8 cellular contexts compared by ENCODE assay signal in genomic region chr1:3453203-3453761, GRCh38. TPM values are rescaled to one million over a fixed set of nuclear protein-coding genes. Genes with fewer than 3 reads are reported as not detected.
DNase-seq lines count a peak whose midpoint lies in the region; ATAC-seq and TF ChIP-seq lines count a peak whose summit lies in the region.

No MANE protein-coding gene starts in this region.

- H3K36me3 Mint-ChIP-seq in CD8-positive, alpha-beta memory T cell: no peaks in the 10 kb centered on the region
- no peaks in the 10 kb centered on the region for H3K36me3 Mint-ChIP-seq in nephron progenitor cell (ENCODE audit: low read depth)

- H3F3A ChIP-seq in PC-3 (ENCODE audit: low read length, unreplicated experiment): no peaks in the 10 kb centered on the region

- H3K4me3 ChIP-seq in CD8-positive, alpha-beta memory T cell (ENCODE audit: low read length): no peak overlapping the region
- H3K4me3 ChIP-seq in HFF-Myc (replicated peaks; ENCODE audit: low read depth, low read length) (no peak overlapping the region), PC-3 (ENCODE audit: low read length) (no peak overlapping the region)

- no peaks in the 10 kb centered on the region for H3K9me2 ChIP-seq in PC-3 (replicated peaks; ENCODE audit: low read length)

- H3K4me1 ChIP-seq in CD8-positive, alpha-beta memory T cell (ENCODE audit: insufficient read depth, low read length): peaks cover 11% of the 10 kb centered on the region
- peaks cover 16% of the 10 kb centered on the region for H3K4me1 ChIP-seq in PC-3 (ENCODE audit: insufficient read depth, low read length)

- CTCF ChIA-PET in CD8-positive, alpha-beta memory T cell (lab: Charles Lee): interaction anchor here (0.7 to 2.4 kb wide), 23 partner anchors 9 to 349 kb away, joined by 3 to 47 read pairs (median 4); no protein-coding TSS in a partner anchor
- CTCF ChIA-PET in PC-3 (lab: Charles Lee): interaction anchor here (0.5 to 1.8 kb wide), 23 partner anchors 9 to 1138 kb away, joined by 3 to 31 read pairs (median 5); no protein-coding TSS in a partner anchor

- H3K4me1 Mint-ChIP-seq in CD8-positive, alpha-beta memory T cell: peaks cover 0 to 6% (median 2%) of the 10 kb centered on the region in 3 donors
- H3K4me1 Mint-ChIP-seq in nephron progenitor cell: peaks cover 23% of the 10 kb centered on the region
- H3K4me1 Mint-ChIP-seq in stimulated activated naive CD8-positive, alpha-beta T cell treated with anti-CD3 and anti-CD28 coated beads, Interleukin-15, amount 100 ng/mL, for 72 hours: peaks cover 10% of the 10 kb centered on the region

- BruUV-seq in PC-3 (replicated peaks; lab: Mats Ljungman, UMichigan): no TSS peak

- peak overlapping the region in 2 of 8 donors; percentile 27 to 47 for H3K27ac Mint-ChIP-seq in CD8-positive, alpha-beta memory T cell
- H3K27ac Mint-ChIP-seq in nephron progenitor cell: no peak overlapping the region
- no peak overlapping the region for H3K27ac Mint-ChIP-seq in stimulated activated naive CD8-positive, alpha-beta T cell treated with anti-CD3 and anti-CD28 coated beads, Interleukin-15, amount 100 ng/mL, for 72 hours

- peak overlapping the region in 6 of 7 donors; percentile 55 to 74 (median 62) for H3K4me3 Mint-ChIP-seq in CD8-positive, alpha-beta memory T cell
- peak overlapping the region; percentile 34 for H3K4me3 Mint-ChIP-seq in nephron progenitor cell
- peak overlapping the region in 1 of 2 donors; percentile 54 for H3K4me3 Mint-ChIP-seq in stimulated activated naive CD8-positive, alpha-beta T cell treated with anti-CD3 and anti-CD28 coated beads, Interleukin-15, amount 100 ng/mL, for 72 hours

- peak; percentile 62 for ATAC-seq in PC-3
- peak; percentile 81 for ATAC-seq in stimulated activated naive CD8-positive, alpha-beta T cell treated with anti-CD3 and anti-CD28 coated beads, Interleukin-15, amount 100 ng/mL, for 72 hours

- TF ChIP-seq CTCF in HFF-Myc (IDR thresholded peaks at IDR 0.05; ENCODE audit: low read depth, low read length, missing control alignments) (peak; percentile 90), PC-3 (conservative IDR thresholded peaks at IDR 0.05; ENCODE audit: low read depth, low read length) (peak; percentile 97), nephron progenitor cell (IDR thresholded peaks at IDR 0.05) (peak; percentile 97)

- H3K27me3 ChIP-seq in CD8-positive, alpha-beta memory T cell (ENCODE audit: insufficient read depth, low read length, poor library complexity, severe bottlenecking): peaks cover 20% of the 10 kb centered on the region
- peaks cover 17% of the 10 kb centered on the region; the same call in 1 of the 2 replicates for H3K27me3 ChIP-seq in PC-3 (ENCODE audit: low read length)

- H3K9me3 ChIP-seq in CD8-positive, alpha-beta memory T cell (ENCODE audit: low read length): no peaks in the 10 kb centered on the region
- H3K9me3 ChIP-seq in PC-3 (ENCODE audit: low read length): no peaks in the 10 kb centered on the region

- no peak overlapping the region for H3K27ac ChIP-seq in CD8-positive, alpha-beta memory T cell (ENCODE audit: low read depth, low read length)
- no peak overlapping the region for H3K27ac ChIP-seq in PC-3 (ENCODE audit: low read length)

- H3K36me3 ChIP-seq in CD8-positive, alpha-beta memory T cell (ENCODE audit: insufficient read depth, low read length): no peaks in the 10 kb centered on the region
- no peaks in the 10 kb centered on the region for H3K36me3 ChIP-seq in PC-3 (ENCODE audit: low read depth, low read length)

- H3K9me3 Mint-ChIP-seq in CD8-positive, alpha-beta memory T cell: no peaks in the 10 kb centered on the region
- peaks cover 14% of the 10 kb centered on the region for H3K9me3 Mint-ChIP-seq in nephron progenitor cell
- H3K9me3 Mint-ChIP-seq in stimulated activated naive CD8-positive, alpha-beta T cell treated with anti-CD3 and anti-CD28 coated beads, Interleukin-15, amount 100 ng/mL, for 72 hours: no peaks in the 10 kb centered on the region

- POLR2A ChIA-PET in CD8-positive, alpha-beta memory T cell (lab: Charles Lee): no interaction called here
- POLR2A ChIA-PET in PC-3 (lab: Charles Lee; ENCODE audit: unreplicated experiment): no interaction called here

- H4K20me1 ChIP-seq in PC-3 (ENCODE audit: low read length): no peaks in the 10 kb centered on the region

- no peak overlapping the region for H2AFZ ChIP-seq in PC-3 (ENCODE audit: low read length)

- H3K79me2 ChIP-seq in PC-3 (ENCODE audit: low read length): peaks cover 12% of the 10 kb centered on the region

- peak overlapping the region; percentile 82 for H3K4me2 ChIP-seq in PC-3 (ENCODE audit: low read length)

- peak; percentile 45 to 78 (median 55) for DNase-seq in CD8-positive, alpha-beta memory T cell
- DNase-seq in HFF-Myc (ENCODE audit: extremely low read depth, low read depth): no peak
- DNase-seq in PC-3: peak; percentile 90
- DNase-seq in activated T-helper 1 cell treated with Interleukin-2 at 50 U/mL for 16 hours (ENCODE audit: low read depth): peak; percentile 50
- DNase-seq in fibroblast of peridontal ligament (ENCODE audit: extremely low read depth): peak; percentile 49
- peak; percentile 91 for DNase-seq in nephron progenitor cell
- peak; percentile 76 to 77 for DNase-seq in stimulated activated naive CD8-positive, alpha-beta T cell treated with anti-CD3 and anti-CD28 coated beads, Interleukin-15, amount 100 ng/mL, for 72 hours
- DNase-seq in NCI-H524 treated with DMSO at 0.1 percent for 48 hours (lab: John Stamatoyannopoulos, UW): no peak

- H3K9ac ChIP-seq in PC-3 (ENCODE audit: low read length): no peak overlapping the region

- H3K27me3 Mint-ChIP-seq in CD8-positive, alpha-beta memory T cell: peaks cover 4 to 20% of the 10 kb centered on the region in 2 donors
- H3K27me3 Mint-ChIP-seq in nephron progenitor cell (ENCODE audit: low read depth, poor library complexity): peaks cover 15% of the 10 kb centered on the region
- H3K27me3 Mint-ChIP-seq in stimulated activated naive CD8-positive, alpha-beta T cell treated with anti-CD3 and anti-CD28 coated beads, Interleukin-15, amount 100 ng/mL, for 72 hours: peaks cover 18% of the 10 kb centered on the region

- intact Hi-C loops in PC-3 (cut with micrococcal nuclease): loop anchor here (1.0 kb wide), 3 partner anchors 31 to 271 kb away; no protein-coding TSS in a partner anchor

RNA-seq across cellular contexts. Expression of gene ARHGEF16, which starts 1.2 kb away (rescaled TPM):
- not detected for total RNA-seq in CD8-positive, alpha-beta memory T cell
- polyA plus RNA-seq in CD8-positive, alpha-beta memory T cell: 0.06 TPM
- total RNA-seq in PC-3 (2014; rRNA removed): 54.3 and 60.7 TPM in 2 replicates

Comparison
In these comparisons a context has a peak if more than half of its experiments do, and no peak if none do; other contexts are left out.
1. DNase-seq: peak in CD8-positive, alpha-beta memory T cell (5 of 5), PC-3 (single experiment), activated T-helper 1 cell treated with Interleukin-2 at 50 U/mL for 16 hours (single experiment), fibroblast of peridontal ligament (single experiment), nephron progenitor cell (single experiment) and stimulated activated naive CD8-positive, alpha-beta T cell treated with anti-CD3 and anti-CD28 coated beads, Interleukin-15, amount 100 ng/mL, for 72 hours (2 of 2); none in HFF-Myc (single experiment) and NCI-H524 treated with DMSO at 0.1 percent for 48 hours (single experiment).
2. RNA of gene ARHGEF16, which starts 1.2 kb away (total RNA-seq): 54.3 to 60.7 TPM in PC-3; not detected in CD8-positive, alpha-beta memory T cell; every median in the first group is over 10 times any median in the second.
3. Peak in every context shown above with its lines, with median percentiles within 50 percentile points of each other: CTCF ChIP-seq.